In genomic region chr12:132700212-132700913, GRCh38 we compare ENCODE assay signal across 16 cellular contexts. TPM values are rescaled to one million over a fixed set of nuclear protein-coding genes. Genes with fewer than 3 reads are reported as not detected.
DNase-seq lines count a peak whose midpoint lies in the region; ATAC-seq and TF ChIP-seq lines count a peak whose summit lies in the region.
"Had no signal": no experiment of that assay in that cellular context is flagged by ENCODE, and none has a peak within 500 bp of the region (broad histone marks: within the 10 kb centered on the region; RNA-seq: fewer than 3 reads in every experiment).

No MANE protein-coding gene starts in this region.

- H3K36me3 ChIP-seq in OCI-LY1 (ENCODE audit: insufficient read depth, low read length) = peaks cover 85% of the 10 kb centered on the region
- peaks cover 72% of the 10 kb centered on the region for H3K36me3 ChIP-seq in HAP-1 (replicated peaks)
- H3K36me3 ChIP-seq in H7 (replicated peaks; ENCODE audit: control insufficient read depth, insufficient read depth, low read length) = no peaks in the 10 kb centered on the region; the same call in 1 of the 2 replicates

- peak overlapping the region; percentile 78 for H3K27ac ChIP-seq in OCI-LY1 (ENCODE audit: low read depth, low read length, poor library complexity, severe bottlenecking)
- H3K27ac ChIP-seq: esophagus muscularis mucosa had no signal

- TF ChIP-seq CTCF in AG10803 (conservative IDR thresholded peaks at IDR 0.05; ENCODE audit: low read length) (no peak), OCI-LY1 (IDR thresholded peaks at IDR 0.05; ENCODE audit: low read length) (no peak)

- H3K4me3 ChIP-seq in AG10803 (ENCODE audit: low read length) (no peak overlapping the region), OCI-LY1 (ENCODE audit: low read depth, low read length, poor library complexity, severe bottlenecking) (no peak overlapping the region), HAP-1 (no peak overlapping the region), H7 (ENCODE audit: insufficient read depth, low read depth, low read length) (no peak overlapping the region)
- H3K4me3 ChIP-seq: esophagus muscularis mucosa had no signal

- H3K4me1 ChIP-seq in OCI-LY1 (ENCODE audit: insufficient read depth, low read length, severe bottlenecking) (peaks cover 16% of the 10 kb centered on the region), HAP-1 (no peaks in the 10 kb centered on the region)

- no peaks in the 10 kb centered on the region for H3K9me3 Mint-ChIP-seq in activated T-cell treated with anti-CD3 and anti-CD28 coated beads, Interleukin-2, amount 50 U/mL, for 4 hours
- H3K9me3 Mint-ChIP-seq: immature natural killer cell; T-helper 1 cell treated with Interleukin-12 subunit alpha and Interleukin-12 subunit beta and Interleukin-4 antibody, amounts not matched to agents 30 μg/mL and 1 μg/mL, for 36 hours had no signal

- 0 out of 2 replicates have a peak, but pooled peaks cover 3% of the 10 kb centered on the region for H3F3A ChIP-seq in OCI-LY1 (ENCODE audit: insufficient read depth, low read length)

- H2AFZ ChIP-seq in OCI-LY1 (ENCODE audit: low read length) = no peak overlapping the region

- DNase-seq in AG10803 (ENCODE audit: low read depth) (peak; percentile 51), fibroblast of peridontal ligament (ENCODE audit: extremely low read depth) (peak; percentile 30), HAP-1 (ENCODE audit: low spot score in 2 of 2) (no peak), H7 (no peak)
- no peak for DNase-seq in activated CD8-positive, alpha-beta memory T cell treated with anti-CD3 and anti-CD28 coated beads for 24 hours
- DNase-seq in activated T-cell treated with anti-CD3 and anti-CD28 coated beads, Interleukin-2, amount 50 U/mL, for 4 hours = no peak
- DNase-seq: activated effector memory CD4-positive, alpha-beta T cell treated with Interleukin-2 at 50 U/mL for 16 hours; caudate nucleus; immature natural killer cell; NCI-H2081 treated with DMSO at 0.1 percent for 48 hours; stimulated activated CD4-positive, alpha-beta T cell treated with anti-CD3 and anti-CD28 coated beads, Interleukin-2, amount 100 ng/mL, for 48 hours; stimulated activated naive CD4-positive, alpha-beta T cell had no signal

- no peaks in the 10 kb centered on the region for H3K27me3 ChIP-seq in OCI-LY1 (ENCODE audit: insufficient read depth, low read length)
- H3K27me3 ChIP-seq in HAP-1 (ENCODE audit: low read depth) = no peaks in the 10 kb centered on the region
- no peaks in the 10 kb centered on the region for H3K27me3 ChIP-seq in H7 (ENCODE audit: control insufficient read depth, insufficient read depth, low read length)
- H3K27me3 ChIP-seq: esophagus muscularis mucosa had no signal

- H3K9me3 ChIP-seq in OCI-LY1 (ENCODE audit: low read length) (no peaks in the 10 kb centered on the region), HAP-1 (no peaks in the 10 kb centered on the region)
- H3K9me3 ChIP-seq: esophagus muscularis mucosa had no signal

- H3K9me2 ChIP-seq in OCI-LY1 (ENCODE audit: low read depth, low read length) = no peaks in the 10 kb centered on the region

- H3K27me3 Mint-ChIP-seq in activated T-cell treated with anti-CD3 and anti-CD28 coated beads, Interleukin-2, amount 50 U/mL, for 4 hours (ENCODE audit: low read depth) = no peaks in the 10 kb centered on the region

- ATAC-seq in GM19351 (IDR thresholded peaks at IDR 0.05; ENCODE audit: unreplicated experiment) = peak; percentile 57
- ATAC-seq in activated T-cell treated with anti-CD3 and anti-CD28 coated beads, Interleukin-2, amount 50 U/mL, for 4 hours = no peak

- H3K9ac ChIP-seq in OCI-LY1 (ENCODE audit: low read length) = no peak overlapping the region; the same call in 1 of the 2 replicates

- H3K79me2 ChIP-seq in OCI-LY1 (ENCODE audit: insufficient read depth, low read length) = no peaks in the 10 kb centered on the region

- peak overlapping the region; percentile 19; the same call in 1 of the 2 replicates for H3K4me2 ChIP-seq in OCI-LY1 (ENCODE audit: low read length)

- no peaks in the 10 kb centered on the region for H4K20me1 ChIP-seq in OCI-LY1 (ENCODE audit: insufficient read depth, low read length)

- H3K4me1 Mint-ChIP-seq in activated T-cell treated with anti-CD3 and anti-CD28 coated beads, Interleukin-2, amount 50 U/mL, for 4 hours (ENCODE audit: low read depth) = no peaks in the 10 kb centered on the region
- H3K4me1 Mint-ChIP-seq: immature natural killer cell had no signal

- H3K4me3 Mint-ChIP-seq in activated T-cell treated with anti-CD3 and anti-CD28 coated beads, Interleukin-2, amount 50 U/mL, for 4 hours = no peak overlapping the region
- H3K4me3 Mint-ChIP-seq: immature natural killer cell; T-helper 1 cell treated with Interleukin-12 subunit alpha and Interleukin-12 subunit beta and Interleukin-4 antibody, amounts not matched to agents 30 μg/mL and 1 μg/mL, for 36 hours had no signal

- in situ Hi-C loops in HAP-1 (cut with MboI; ENCODE audit: low sequenced_read_pairs) = no loop called here

- peaks cover 8% of the 10 kb centered on the region for H3K36me3 Mint-ChIP-seq in activated T-cell treated with anti-CD3 and anti-CD28 coated beads, Interleukin-2, amount 50 U/mL, for 4 hours (ENCODE audit: insufficient read depth)

RNA-seq across cellular contexts. Expression of gene PGAM5, which starts 10.3 kb away (rescaled TPM):
- 125 and 161 TPM in 2 replicates for total RNA-seq in H7 (2014; rRNA removed; shearing (Covaris generic))
- 100 to 1,000 TPM; 128 to 170 (median 147) TPM for total RNA-seq in activated T-cell treated with anti-CD3 and anti-CD28 coated beads, Interleukin-2, amount 50 U/mL, for 4 hours

RNA-seq across cellular contexts. Expression of gene PXMP2, which starts 13.0 kb away (rescaled TPM):
- total RNA-seq in H7 (2014; rRNA removed; shearing (Covaris generic)) = 18.0 and 29.9 TPM in 2 replicates
- total RNA-seq in activated T-cell treated with anti-CD3 and anti-CD28 coated beads, Interleukin-2, amount 50 U/mL, for 4 hours = 10 to 100 TPM in 1 of 3 donors, 1 to 10 TPM in 2; 5.9 to 11.5 (median 7.0) TPM

RNA-seq across cellular contexts. Expression of gene POLE, which starts 13.2 kb away (rescaled TPM):
- 54.0 and 55.1 TPM in 2 replicates for total RNA-seq in H7 (2014; rRNA removed; shearing (Covaris generic))
- total RNA-seq in activated T-cell treated with anti-CD3 and anti-CD28 coated beads, Interleukin-2, amount 50 U/mL, for 4 hours = 100 to 1,000 TPM in 2 of 3 donors, 10 to 100 TPM in 1; 98.4 to 110 (median 101) TPM

Comparison
In these comparisons a context has a peak if more than half of its experiments do, and no peak if none do; other contexts are left out.
1. DNase-seq: peak in AG10803 (single experiment) and fibroblast of peridontal ligament (single experiment); none in HAP-1 (0 of 2), H7 (single experiment), activated CD8-positive, alpha-beta memory T cell treated with anti-CD3 and anti-CD28 coated beads for 24 hours (single experiment) and activated T-cell treated with anti-CD3 and anti-CD28 coated beads, Interleukin-2, amount 50 U/mL, for 4 hours (single experiment).